In the genomic region with DNA sequence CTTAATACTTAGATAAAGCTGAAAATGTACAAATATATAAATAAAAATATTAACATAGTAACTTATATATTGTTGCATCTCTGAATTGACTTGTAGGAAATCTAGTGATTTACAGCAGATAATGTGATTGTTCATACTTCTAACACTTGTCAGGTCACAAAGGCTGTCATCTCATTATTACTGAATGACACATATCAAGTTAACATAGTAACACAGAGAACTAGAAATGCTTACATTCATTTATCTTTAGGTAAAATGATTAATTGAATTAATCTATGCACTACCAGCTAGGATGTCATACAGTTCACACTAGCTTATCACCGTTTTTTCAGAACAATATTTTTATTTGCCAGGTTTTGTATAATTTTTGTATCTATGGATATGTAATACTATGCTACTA, we compare ENCODE assay signal across 5 cellular contexts.
"Had no signal": no experiment of that assay in that cellular context is flagged by ENCODE, and none has a peak within 500 bp of the region (broad histone marks: within the 10 kb centered on the region; RNA-seq: fewer than 3 reads in every experiment).

No MANE protein-coding gene starts in this region.

- H3K4me3 ChIP-seq: K562 had no signal

- ATAC-seq: HepG2, K562 had no signal

- H3K27ac ChIP-seq: HL-60 had no signal

- DNase-seq: IMR-90, KBM-7 had no signal
